9 cellular contexts compared by ENCODE assay signal in genomic region chr15:67148196-67148701, GRCh38.
DNase-seq lines count a peak whose midpoint lies in the region; ATAC-seq and TF ChIP-seq lines count a peak whose summit lies in the region.
"Had no signal": no experiment of that assay in that cellular context is flagged by ENCODE, and none has a peak within 500 bp of the region (broad histone marks: within the 10 kb centered on the region; RNA-seq: fewer than 3 reads in every experiment).

No MANE protein-coding gene starts in this region.

- 38% methylated on average over 6 of the region's 6 CpGs for WGBS in mesenchymal stem cell

- H3K18ac ChIP-seq in mesenchymal stem cell (ENCODE audit: low read depth in 1 of 2, low read length in 2 of 2), result peak overlapping the region; percentile 86 to 95

- H2BK15ac ChIP-seq in mesenchymal stem cell (ENCODE audit: low read depth, poor library complexity, severe bottlenecking), result no peak overlapping the region

- H3K27me3 ChIP-seq in mesenchymal stem cell (ENCODE audit: control insufficient read depth in 1 of 2, insufficient read depth in 1 of 2, low read length in 2 of 2), result no peaks in the 10 kb centered on the region

- H2BK5ac ChIP-seq in mesenchymal stem cell (ENCODE audit: low read depth, low read length, poor library complexity, severe bottlenecking), result no peak overlapping the region

- peak; percentile 98 for DNase-seq in LNCaP clone FGC (ENCODE audit: low read depth)
- DNase-seq in activated naive CD4-positive, alpha-beta T cell treated with anti-CD3 and anti-CD28 coated beads, Interleukin-2, amount 50 U/mL, for 72 hours (ENCODE audit: low spot score in 2 of 2), result no peak
- peak; percentile 76 for DNase-seq in mesenchymal stem cell
- DNase-seq in activated gamma-delta T cell treated with Interleukin-2 at 50 U/mL for 16 hours, result no peak
- no peak for DNase-seq in activated T-cell treated with anti-CD3 and anti-CD28 coated beads for 4 hours
- DNase-seq in NCI-H345 (lab: John Stamatoyannopoulos, UW), result no peak

- peak overlapping the region; percentile 74 for H3K9ac ChIP-seq in mesenchymal stem cell (ENCODE audit: low read length)

- no peak overlapping the region for H3K23ac ChIP-seq in mesenchymal stem cell (ENCODE audit: low read length in 2 of 2)

- H3K4me1 ChIP-seq in mesenchymal stem cell (ENCODE audit: control insufficient read depth, insufficient read depth, low read depth, low read length), result peaks cover 33% of the 10 kb centered on the region

- H2BK120ac ChIP-seq in mesenchymal stem cell (ENCODE audit: low read depth, low read length), result peak overlapping the region; percentile 91

- no peaks in the 10 kb centered on the region for H3K9me3 Mint-ChIP-seq in activated naive CD4-positive, alpha-beta T cell treated with anti-CD3 and anti-CD28 coated beads, Interleukin-2, amount 50 U/mL, for 72 hours
- H3K9me3 Mint-ChIP-seq: brain had no signal

- peak overlapping the region; percentile 6 for H4K91ac ChIP-seq in mesenchymal stem cell (ENCODE audit: low read length)

- TF ChIP-seq CTCF in C4-2B (conservative IDR thresholded peaks at IDR 0.05) (no peak), LNCaP clone FGC (IDR thresholded peaks at IDR 0.05; ENCODE audit: control insufficient read depth, extremely low read depth, insufficient read depth) (no peak)

- H3K4ac ChIP-seq in mesenchymal stem cell (ENCODE audit: low read depth in 1 of 2, low read length in 2 of 2), result peak overlapping the region; percentile 81 to 93

- no peak overlapping the region for H2AFZ ChIP-seq in mesenchymal stem cell (ENCODE audit: low read depth, low read length)

- H2AK5ac ChIP-seq in mesenchymal stem cell (ENCODE audit: low read length, severe bottlenecking), result peak overlapping the region; percentile 53

- H3K4me3 ChIP-seq in LNCaP clone FGC (ENCODE audit: low read depth, low read length), result no peak overlapping the region
- H3K4me3 ChIP-seq in mesenchymal stem cell (ENCODE audit: insufficient read depth in 1 of 2, low read depth in 1 of 2, low read length in 2 of 2), result no peak overlapping the region

- peak overlapping the region; percentile 56 to 87 for H3K27ac Mint-ChIP-seq in activated naive CD4-positive, alpha-beta T cell treated with anti-CD3 and anti-CD28 coated beads, Interleukin-2, amount 50 U/mL, for 72 hours

- H3K27ac ChIP-seq in C4-2B, result peak overlapping the region; percentile 56
- peak overlapping the region; percentile 37 for H3K27ac ChIP-seq in mesenchymal stem cell (ENCODE audit: low read length, poor library complexity, severe bottlenecking)

- peak overlapping the region; percentile 75 to 98 for H2BK12ac ChIP-seq in mesenchymal stem cell (ENCODE audit: low read length in 2 of 2)

- H4K8ac ChIP-seq in mesenchymal stem cell (ENCODE audit: low read length), result no peak overlapping the region

- no peak overlapping the region for H3K14ac ChIP-seq in mesenchymal stem cell (ENCODE audit: low read length in 2 of 2)

- H3K4me2 ChIP-seq in mesenchymal stem cell (ENCODE audit: low read length, poor library complexity, severe bottlenecking), result no peak overlapping the region

- peaks cover 15% of the 10 kb centered on the region for H3K79me1 ChIP-seq in mesenchymal stem cell (replicated peaks; ENCODE audit: low read length, poor library complexity, severe bottlenecking)

- peaks cover 0 to 5% of the 10 kb centered on the region in 2 experiments for H3K36me3 ChIP-seq in mesenchymal stem cell (ENCODE audit: control insufficient read depth in 1 of 2, insufficient read depth in 2 of 2, low read depth in 1 of 2, low read length in 2 of 2)

- peaks cover 0 to 21% of the 10 kb centered on the region in 2 donors for H3K36me3 Mint-ChIP-seq in activated naive CD4-positive, alpha-beta T cell treated with anti-CD3 and anti-CD28 coated beads, Interleukin-2, amount 50 U/mL, for 72 hours
- H3K36me3 Mint-ChIP-seq: brain had no signal

- H3K9me3 ChIP-seq in mesenchymal stem cell (ENCODE audit: control insufficient read depth, low read length), result no peaks in the 10 kb centered on the region

- no peak for ATAC-seq in activated naive CD4-positive, alpha-beta T cell treated with anti-CD3 and anti-CD28 coated beads, Interleukin-2, amount 50 U/mL, for 72 hours
- no peak for ATAC-seq in HG03025 (IDR thresholded peaks at IDR 0.05; ENCODE audit: low FRiP score, unreplicated experiment)

Comparison
In these comparisons a context has a peak if more than half of its experiments do, and no peak if none do; other contexts are left out.
1. DNase-seq: peak in LNCaP clone FGC (single experiment) and mesenchymal stem cell (single experiment); none in activated naive CD4-positive, alpha-beta T cell treated with anti-CD3 and anti-CD28 coated beads, Interleukin-2, amount 50 U/mL, for 72 hours (0 of 2), activated gamma-delta T cell treated with Interleukin-2 at 50 U/mL for 16 hours (single experiment), activated T-cell treated with anti-CD3 and anti-CD28 coated beads for 4 hours (single experiment) and NCI-H345 (single experiment).